ENCODE assay signal across 19 cellular contexts in the genomic region with DNA sequence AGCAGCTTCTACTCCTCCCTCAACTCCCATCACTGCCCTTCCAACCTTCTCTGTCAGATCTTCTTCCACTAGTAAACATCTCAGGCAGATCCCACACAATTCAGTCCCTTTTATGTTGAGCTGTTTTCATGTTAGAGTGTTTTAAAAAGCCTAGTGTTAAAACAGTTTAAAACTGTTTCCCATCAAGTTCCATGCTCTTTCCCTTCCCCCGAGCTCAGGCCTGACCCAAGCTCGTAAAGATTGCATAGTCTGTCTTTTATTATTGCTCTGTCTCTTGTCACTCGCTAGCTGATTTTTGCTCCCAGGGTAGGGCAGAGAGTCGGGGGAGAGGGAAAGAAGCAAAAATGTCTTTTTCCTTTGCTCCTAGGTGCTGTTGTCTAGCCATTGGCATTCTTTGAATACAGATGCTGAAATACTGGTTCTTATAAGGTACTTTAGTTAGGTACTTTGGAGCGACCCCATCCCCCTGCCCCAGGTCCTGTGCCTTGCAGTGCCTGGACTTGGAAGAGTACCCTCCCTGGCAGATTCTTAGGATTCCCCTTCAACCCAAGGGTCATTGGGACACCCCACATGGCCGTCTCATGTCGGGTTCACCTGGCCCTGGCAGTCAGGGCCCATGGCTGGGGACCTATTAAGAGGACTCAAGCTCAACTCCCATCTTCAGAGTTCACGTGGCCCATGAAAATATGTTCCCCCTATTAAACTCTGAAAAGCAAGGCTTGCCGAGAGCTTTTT.
DNase-seq lines count a peak whose midpoint lies in the region; ATAC-seq, FAIRE-seq and TF ChIP-seq lines count a peak whose summit lies in the region.
"Had no signal": no experiment of that assay in that cellular context is flagged by ENCODE, and none has a peak within 500 bp of the region (broad histone marks: within the 10 kb centered on the region; RNA-seq: fewer than 3 reads in every experiment).

No MANE protein-coding gene starts in this region.

- H3K4me3 Mint-ChIP-seq in astrocyte (ENCODE audit: unreplicated experiment), result peak overlapping the region; percentile 30
- H3K4me3 Mint-ChIP-seq in activated T-cell treated with anti-CD3 and anti-CD28 coated beads, Interleukin-2, amount 50 U/mL, for 72 hours, result no peak overlapping the region

- H3K4me3 ChIP-seq in HEK293 (ENCODE audit: low read depth, low read length), result no peak overlapping the region
- no peak overlapping the region for H3K4me3 ChIP-seq in astrocyte (ENCODE audit: insufficient read depth, low read depth, low read length)
- H3K4me3 ChIP-seq in trophoblast cell (ENCODE audit: low read depth, low read length), result no peak overlapping the region
- H3K4me3 ChIP-seq: BLaER1 treated with 17β-estradiol and CSF1 and Interleukin-3, amounts not matched to agents 10 nM and 100 nM; GM23248 had no signal

- no peak for FAIRE-seq in astrocyte (lab: Jason Lieb, UNC)
- FAIRE-seq: G401.6, RCC 7860 had no signal

- peak overlapping the region; percentile 78 for H2AK5ac ChIP-seq in trophoblast cell (ENCODE audit: low read length)

- POLR2A ChIA-PET in HEK293 (lab: Yijun Ruan, JAX), result no interaction called here

- H3K4ac ChIP-seq in trophoblast cell (ENCODE audit: low read depth, low read length), result peak overlapping the region; percentile 60

- H3K9me3 Mint-ChIP-seq in astrocyte (ENCODE audit: unreplicated experiment), result no peaks in the 10 kb centered on the region
- no peaks in the 10 kb centered on the region for H3K9me3 Mint-ChIP-seq in activated T-cell treated with anti-CD3 and anti-CD28 coated beads, Interleukin-2, amount 50 U/mL, for 72 hours

- H2BK5ac ChIP-seq in trophoblast cell (ENCODE audit: low read depth, low read length, poor library complexity), result peak overlapping the region; percentile 87

- CTCF ChIA-PET in HEK293 (lab: Yijun Ruan, JAX), result interaction anchor here (0.5 to 0.9 kb wide), 2 partner anchors 8 to 119 kb away, joined by 4 read pairs; no protein-coding TSS in a partner anchor

- H3K27me3 Mint-ChIP-seq in astrocyte (ENCODE audit: low read depth, unreplicated experiment), result peaks cover 8% of the 10 kb centered on the region
- peaks cover 24% of the 10 kb centered on the region for H3K27me3 Mint-ChIP-seq in activated T-cell treated with anti-CD3 and anti-CD28 coated beads, Interleukin-2, amount 50 U/mL, for 72 hours (ENCODE audit: low read depth)

- H3K14ac ChIP-seq in trophoblast cell (ENCODE audit: low read length), result peak overlapping the region; percentile 18

- H3K4me2 ChIP-seq in astrocyte (ENCODE audit: low read length) (no peak overlapping the region), trophoblast cell (ENCODE audit: low read length) (peak overlapping the region; percentile 1)

- H4K20me1 ChIP-seq in astrocyte (ENCODE audit: insufficient read depth, low read length), result no peaks in the 10 kb centered on the region
- H4K20me1 ChIP-seq: BLaER1 treated with 17β-estradiol and CSF1 and Interleukin-3, amounts not matched to agents 10 nM and 100 nM had no signal

- no peak overlapping the region for H3K23ac ChIP-seq in trophoblast cell (ENCODE audit: low read length)

- WGBS in trophoblast cell (ENCODE audit: extremely low coverage, insufficient coverage, insufficient read length), result no CpG with 5 or more reads among the region's 9 CpGs

- no peaks in the 10 kb centered on the region for H3K79me2 ChIP-seq in astrocyte (ENCODE audit: insufficient read depth, low read length)
- no peaks in the 10 kb centered on the region for H3K79me2 ChIP-seq in trophoblast cell (ENCODE audit: control insufficient read depth, insufficient read depth, low read length, poor library complexity)

- no peak overlapping the region for H3K27ac Mint-ChIP-seq in astrocyte (ENCODE audit: unreplicated experiment)
- no peak overlapping the region for H3K27ac Mint-ChIP-seq in activated T-cell treated with anti-CD3 and anti-CD28 coated beads, Interleukin-2, amount 50 U/mL, for 72 hours

- H3K27ac ChIP-seq in HEK293 (ENCODE audit: extremely low read depth, low read depth, low read length), result no peak overlapping the region
- no peak overlapping the region for H3K27ac ChIP-seq in astrocyte (ENCODE audit: low read depth, low read length)
- peak overlapping the region; percentile 88 for H3K27ac ChIP-seq in trophoblast cell (ENCODE audit: low read depth, low read length)
- H3K27ac ChIP-seq: BLaER1 treated with 17β-estradiol and CSF1 and Interleukin-3, amounts not matched to agents 10 nM and 100 nM; GM23248 had no signal

- H3K9me3 ChIP-seq in HEK293 (ENCODE audit: control insufficient read depth, insufficient read depth, low read depth, low read length) (no peaks in the 10 kb centered on the region), astrocyte (ENCODE audit: insufficient read depth, low read depth, low read length) (no peaks in the 10 kb centered on the region), trophoblast cell (ENCODE audit: insufficient read depth, low read depth, low read length) (no peaks in the 10 kb centered on the region)
- H3K9me3 ChIP-seq: BLaER1 treated with 17β-estradiol and CSF1 and Interleukin-3, amounts not matched to agents 10 nM and 100 nM had no signal

- no peak overlapping the region for H4K12ac ChIP-seq in trophoblast cell (ENCODE audit: low read depth, low read length)

- no peak overlapping the region for H3K18ac ChIP-seq in trophoblast cell (ENCODE audit: low read length)

- intact Hi-C loops in left colon (cut with DNase I, micrococcal nuclease), result no loop called here

- H3K4me1 Mint-ChIP-seq in astrocyte (ENCODE audit: low read depth, unreplicated experiment), result peaks cover 10% of the 10 kb centered on the region
- H3K4me1 Mint-ChIP-seq in activated T-cell treated with anti-CD3 and anti-CD28 coated beads, Interleukin-2, amount 50 U/mL, for 72 hours (ENCODE audit: low read depth), result peaks cover 11% of the 10 kb centered on the region

- ATAC-seq in left colon (peak; percentile 65), HG02571 (IDR thresholded peaks at IDR 0.05; ENCODE audit: unreplicated experiment) (no peak), HG02884 (IDR thresholded peaks at IDR 0.05; ENCODE audit: unreplicated experiment) (no peak)
- ATAC-seq in activated T-cell treated with anti-CD3 and anti-CD28 coated beads, Interleukin-2, amount 50 U/mL, for 72 hours (replicated peaks in 1 of 2), result no peak

- H3K27me3 ChIP-seq in astrocyte (ENCODE audit: insufficient read depth, low read length) (no peaks in the 10 kb centered on the region), trophoblast cell (ENCODE audit: insufficient read depth, low read length) (no peaks in the 10 kb centered on the region)
- H3K27me3 ChIP-seq: BLaER1 treated with 17β-estradiol and CSF1 and Interleukin-3, amounts not matched to agents 10 nM and 100 nM had no signal

- H3K4me1 ChIP-seq in HEK293 (ENCODE audit: control insufficient read depth, insufficient read depth, low read length) (peaks cover 8% of the 10 kb centered on the region), astrocyte (ENCODE audit: insufficient read depth, low read length) (no peaks in the 10 kb centered on the region), trophoblast cell (ENCODE audit: control insufficient read depth in 1 of 2, insufficient read depth in 2 of 2, low read length in 2 of 2) (peaks cover 26% of the 10 kb centered on the region in 2 experiments)

- no peak overlapping the region for H2AFZ ChIP-seq in astrocyte (ENCODE audit: low read depth, low read length)
- H2AFZ ChIP-seq in trophoblast cell (ENCODE audit: insufficient read depth, low read length, poor library complexity), result no peak overlapping the region
- H2AFZ ChIP-seq: GM23248 had no signal

- peak overlapping the region; percentile 86 for H4K91ac ChIP-seq in trophoblast cell (ENCODE audit: low read depth, low read length)

- no peaks in the 10 kb centered on the region for H3K36me3 Mint-ChIP-seq in astrocyte (ENCODE audit: low read depth, unreplicated experiment)
- H3K36me3 Mint-ChIP-seq in activated T-cell treated with anti-CD3 and anti-CD28 coated beads, Interleukin-2, amount 50 U/mL, for 72 hours (ENCODE audit: insufficient read depth in 2 of 2), result no peaks in the 10 kb centered on the region

- DNase-seq in astrocyte (ENCODE audit: low read depth) (no peak), left colon (no peak), trophoblast cell (peak in 1 of 2 donors; percentile 17), AG08395 (ENCODE audit: low spot score) (no peak)
- DNase-seq in activated T-cell treated with anti-CD3 and anti-CD28 coated beads, Interleukin-2, amount 50 U/mL, for 72 hours, result no peak
- DNase-seq: DND-41, GM23248, KBM-7, NCI-H1048, NCI-H1436 treated with DMSO at 0.1 percent for 48 hours, NCI-H2081 treated with DMSO at 0.1 percent for 48 hours, NCI-H510A, SHP77 had no signal

- TF ChIP-seq CTCF in HEK293 (tag by site-specific recombination; IDR thresholded peaks at IDR 0.05), result no peak
- TF ChIP-seq CTCF in astrocyte (IDR thresholded peaks at IDR 0.05; ENCODE audit: insufficient read depth, low read depth, low read length), result no peak

- H3K36me3 ChIP-seq in HEK293 (ENCODE audit: control insufficient read depth in 2 of 2, insufficient read depth in 1 of 2, low read length in 2 of 2), result no peaks in the 10 kb centered on the region
- H3K36me3 ChIP-seq in astrocyte (ENCODE audit: insufficient read depth, low read length), result no peaks in the 10 kb centered on the region
- no peaks in the 10 kb centered on the region for H3K36me3 ChIP-seq in trophoblast cell (ENCODE audit: control insufficient read depth in 1 of 2, insufficient read depth in 2 of 2, low read length in 2 of 2)
- H3K36me3 ChIP-seq: BLaER1 treated with 17β-estradiol and CSF1 and Interleukin-3, amounts not matched to agents 10 nM and 100 nM had no signal

- H2BK120ac ChIP-seq in trophoblast cell (ENCODE audit: insufficient read depth, low read length, poor library complexity), result peak overlapping the region; percentile 71

- no peak overlapping the region for H3K9ac ChIP-seq in astrocyte (ENCODE audit: low read length)
- no peak overlapping the region for H3K9ac ChIP-seq in trophoblast cell (ENCODE audit: low read length)
- H3K9ac ChIP-seq: BLaER1 treated with 17β-estradiol and CSF1 and Interleukin-3, amounts not matched to agents 10 nM and 100 nM; GM23248 had no signal

- peak overlapping the region; percentile 17 for H4K8ac ChIP-seq in trophoblast cell (ENCODE audit: low read depth, low read length)

- H3K79me1 ChIP-seq in trophoblast cell (ENCODE audit: low read length), result peaks cover 25% of the 10 kb centered on the region

- peak overlapping the region; percentile 85 for H2BK12ac ChIP-seq in trophoblast cell (ENCODE audit: low read length)

TF ChIP-seq in HEK293, 187 proteins besides CTCF, POLR2A, EP300 and RAD21:
- TF ChIP-seq YY2 (tag by site-specific recombination; IDR thresholded peaks at IDR 0.05), result no peak
- TF ChIP-seq RBAK (tag by site-specific recombination; IDR thresholded peaks at IDR 0.05), result no peak
- 0 out of 2 replicates have a peak, but pooled peaks have one; percentile 37 for TF ChIP-seq HOXD13 (CRISPR knock-in tag; IDR thresholded peaks at IDR 0.05; ENCODE audit: borderline replicate concordance)
